ENCODE assay signal across 24 cellular contexts in genomic region chr11:79371152-79371551, GRCh38.
DNase-seq lines count a peak whose midpoint lies in the region; ATAC-seq and TF ChIP-seq lines count a peak whose summit lies in the region.
"Had no signal": no experiment of that assay in that cellular context is flagged by ENCODE, and none has a peak within 500 bp of the region (broad histone marks: within the 10 kb centered on the region; RNA-seq: fewer than 3 reads in every experiment).

No MANE protein-coding gene starts in this region.

- no peaks in the 10 kb centered on the region for H3K36me3 Mint-ChIP-seq in GM23338 (ENCODE audit: low read depth)
- H3K36me3 Mint-ChIP-seq: CD4-positive, CD25-positive, alpha-beta regulatory T cell had no signal

- no peak overlapping the region for H3K9ac ChIP-seq in mesenchymal stem cell (ENCODE audit: low read length)

- H3K4me3 Mint-ChIP-seq in GM23338 = no peak overlapping the region
- H3K4me3 Mint-ChIP-seq: CD4-positive, CD25-positive, alpha-beta regulatory T cell had no signal

- H3K4me3 ChIP-seq in GM23338 (no peak overlapping the region), epithelial cell of esophagus (ENCODE audit: low read length) (no peak overlapping the region), mesenchymal stem cell (ENCODE audit: insufficient read depth in 1 of 2, low read depth in 1 of 2, low read length in 2 of 2) (no peak overlapping the region)
- H3K4me3 ChIP-seq: esophagus muscularis mucosa, transverse colon had no signal

- H3K27ac ChIP-seq in GM23338 (ENCODE audit: low read depth) (no peak overlapping the region), mesenchymal stem cell (ENCODE audit: low read length, poor library complexity, severe bottlenecking) (no peak overlapping the region)
- H3K27ac ChIP-seq: esophagus muscularis mucosa, neutrophil, transverse colon had no signal

- H3K4me1 ChIP-seq in GM23338 (ENCODE audit: insufficient read depth) = peaks cover 32% of the 10 kb centered on the region
- no peaks in the 10 kb centered on the region for H3K4me1 ChIP-seq in mesenchymal stem cell (ENCODE audit: control insufficient read depth, insufficient read depth, low read depth, low read length)
- H3K4me1 ChIP-seq: esophagus muscularis mucosa, transverse colon had no signal

- intact Hi-C loops in left colon (cut with DNase I, micrococcal nuclease) = no loop called here

- H3K27me3 ChIP-seq in GM23338 (ENCODE audit: insufficient read depth) = no peaks in the 10 kb centered on the region
- H3K27me3 ChIP-seq in mesenchymal stem cell (ENCODE audit: control insufficient read depth in 1 of 2, insufficient read depth in 1 of 2, low read length in 2 of 2) = peaks cover 0 to 4% of the 10 kb centered on the region in 2 experiments
- H3K27me3 ChIP-seq: esophagus muscularis mucosa, transverse colon had no signal

- no peaks in the 10 kb centered on the region for H3K79me2 ChIP-seq in GM23338 (replicated peaks; ENCODE audit: insufficient read depth)

- H3K9me3 ChIP-seq in mesenchymal stem cell (ENCODE audit: control insufficient read depth, low read length) = no peaks in the 10 kb centered on the region
- H3K9me3 ChIP-seq: esophagus muscularis mucosa, neutrophil, transverse colon had no signal

- H3K27me3 Mint-ChIP-seq in GM23338 (ENCODE audit: insufficient read depth, low read depth, poor library complexity) = no peaks in the 10 kb centered on the region
- H3K27me3 Mint-ChIP-seq: CD4-positive, CD25-positive, alpha-beta regulatory T cell; progenitor cell of endocrine pancreas had no signal

- no peaks in the 10 kb centered on the region for H3K36me3 ChIP-seq in GM23338 (ENCODE audit: insufficient read depth)
- H3K36me3 ChIP-seq in mesenchymal stem cell (ENCODE audit: control insufficient read depth in 1 of 2, insufficient read depth in 2 of 2, low read depth in 1 of 2, low read length in 2 of 2) = no peaks in the 10 kb centered on the region
- H3K36me3 ChIP-seq: esophagus muscularis mucosa, neutrophil, transverse colon had no signal

- TF ChIP-seq CTCF in GM23338 (conservative IDR thresholded peaks at IDR 0.05; ENCODE audit: low read depth in 2 of 2) = peak in 1 of 2 experiments; percentile 56; a peak in 2 of 4 replicates
- peak; percentile 53 for TF ChIP-seq CTCF in epithelial cell of esophagus (IDR thresholded peaks at IDR 0.05; ENCODE audit: insufficient read depth, low read depth, low read length, missing control alignments)

- H3K14ac ChIP-seq in mesenchymal stem cell (ENCODE audit: low read length in 2 of 2) = no peak overlapping the region

- H2BK12ac ChIP-seq in mesenchymal stem cell (ENCODE audit: low read length in 2 of 2) = no peak overlapping the region

- no peak overlapping the region for H3K4ac ChIP-seq in mesenchymal stem cell (ENCODE audit: low read depth in 1 of 2, low read length in 2 of 2)

- H3K27ac Mint-ChIP-seq in GM23338 = no peak overlapping the region
- H3K27ac Mint-ChIP-seq: CD4-positive, CD25-positive, alpha-beta regulatory T cell; progenitor cell of endocrine pancreas had no signal

- peak overlapping the region; percentile 28 for H4K91ac ChIP-seq in mesenchymal stem cell (ENCODE audit: low read length)

- H2BK120ac ChIP-seq in mesenchymal stem cell (ENCODE audit: low read depth, low read length) = no peak overlapping the region

- H2AFZ ChIP-seq in GM23338 (no peak overlapping the region), mesenchymal stem cell (ENCODE audit: low read depth, low read length) (no peak overlapping the region)

- no peaks in the 10 kb centered on the region for H3K79me1 ChIP-seq in mesenchymal stem cell (replicated peaks; ENCODE audit: low read length, poor library complexity, severe bottlenecking)

- H3K4me2 ChIP-seq in GM23338 (no peak overlapping the region), mesenchymal stem cell (ENCODE audit: low read length, poor library complexity, severe bottlenecking) (no peak overlapping the region)

- DNase-seq in GM23338 (ENCODE audit: low spot score) (peak; percentile 40), NCI-H69 (lab: John Stamatoyannopoulos, UW) (peak; percentile 71), epithelial cell of esophagus (ENCODE audit: low read depth) (peak; percentile 84), mesenchymal stem cell (no peak), NCI-H2081 (lab: John Stamatoyannopoulos, UW) (no peak), left colon (no peak)
- DNase-seq in activated T-cell treated with anti-CD3 and anti-CD28 coated beads, Interleukin-2, amount 50 U/mL, for 1 hour = no peak
- no peak for DNase-seq in stimulated activated CD4-positive, alpha-beta T cell treated with anti-CD3 and anti-CD28 coated beads, Interleukin-15, amount 100 ng/mL, for 24 hours
- DNase-seq: activated gamma-delta T cell; CD4-positive, CD25-positive, alpha-beta regulatory T cell; effector CD4-positive, alpha-beta T cell; hypothalamus; KG1; NCI-H1694 treated with DMSO at 0.1 percent for 48 hours; NCI-H226; NCI-H82; OCI-M1; SHP77; stimulated activated CD8-positive, alpha-beta memory T cell treated with anti-CD3 and anti-CD28 coated beads, Interleukin-4, amount 100 ng/mL, for 48 hours; T1000; transverse colon had no signal

- ATAC-seq in GM23338 (peak; percentile 40), left colon (no peak)

- H3K4me1 Mint-ChIP-seq in GM23338 = peaks cover 38% of the 10 kb centered on the region
- H3K4me1 Mint-ChIP-seq: CD4-positive, CD25-positive, alpha-beta regulatory T cell had no signal

- no peak overlapping the region for H2BK15ac ChIP-seq in mesenchymal stem cell (ENCODE audit: low read depth, poor library complexity, severe bottlenecking)

- 29% methylated on average over 1 of the region's 1 CpG for WGBS in mesenchymal stem cell

- H4K20me1 ChIP-seq in GM23338 (replicated peaks; ENCODE audit: insufficient read depth) = no peaks in the 10 kb centered on the region

- 0 out of 2 replicates have a peak, but pooled peaks cover 2% of the 10 kb centered on the region for H3F3A ChIP-seq in GM23338 (replicated peaks; ENCODE audit: low read depth)

- no peak overlapping the region for H2AK5ac ChIP-seq in mesenchymal stem cell (ENCODE audit: low read length, severe bottlenecking)

- H3K9me3 Mint-ChIP-seq in GM23338 = no peaks in the 10 kb centered on the region

- no peak overlapping the region for H4K8ac ChIP-seq in mesenchymal stem cell (ENCODE audit: low read length)

- no peak overlapping the region for H2BK5ac ChIP-seq in mesenchymal stem cell (ENCODE audit: low read depth, low read length, poor library complexity, severe bottlenecking)

- no peaks in the 10 kb centered on the region for H3K9me2 ChIP-seq in GM23338 (ENCODE audit: insufficient read depth)

- H3K18ac ChIP-seq in mesenchymal stem cell (ENCODE audit: low read depth in 1 of 2, low read length in 2 of 2) = no peak overlapping the region

- peak overlapping the region in 1 of 2 experiments; percentile 6 for H3K23ac ChIP-seq in mesenchymal stem cell (ENCODE audit: low read length in 2 of 2)

TF ChIP-seq in GM23338, 12 proteins besides CTCF, POLR2A, EP300 and RAD21 (continues in another document):
- TF ChIP-seq ZNF114 (CRISPR knock-in tag; IDR thresholded peaks at IDR 0.05) = no peak
- no peak for TF ChIP-seq EZH2phosphoT487 (IDR thresholded peaks at IDR 0.05; ENCODE audit: unreplicated experiment)

Comparison
In these comparisons a context has a peak if more than half of its experiments do, and no peak if none do; other contexts are left out.
1. DNase-seq: peak in GM23338 (single experiment), NCI-H69 (single experiment) and epithelial cell of esophagus (single experiment); none in mesenchymal stem cell (single experiment), activated T-cell treated with anti-CD3 and anti-CD28 coated beads, Interleukin-2, amount 50 U/mL, for 1 hour (single experiment), stimulated activated CD4-positive, alpha-beta T cell treated with anti-CD3 and anti-CD28 coated beads, Interleukin-15, amount 100 ng/mL, for 24 hours (single experiment), NCI-H2081 (0 of 2) and left colon (0 of 2).